ENCODE assay signal across 11 cellular contexts in genomic region chr9:131951905-131952304, GRCh38.
DNase-seq lines count a peak whose midpoint lies in the region; ATAC-seq and TF ChIP-seq lines count a peak whose summit lies in the region.
"Had no signal": no experiment of that assay in that cellular context is flagged by ENCODE, and none has a peak within 500 bp of the region (broad histone marks: within the 10 kb centered on the region; RNA-seq: fewer than 3 reads in every experiment).

No MANE protein-coding gene starts in this region.

- no peak overlapping the region for H3K4me3 Mint-ChIP-seq in GM23338
- H3K4me3 Mint-ChIP-seq: nephron progenitor cell; stimulated activated naive CD8-positive, alpha-beta T cell treated with anti-CD3 and anti-CD28 coated beads, Interleukin-15, Interleukin-2, amounts not matched to agents 100 ng/mL and 50 ng/mL, for 24 hours had no signal

- DNase-seq in GM23338 (ENCODE audit: low spot score) (no peak), cerebellum (ENCODE audit: low spot score) (peak; percentile 81), left ventricle myocardium superior (peak; percentile 65), smooth muscle cell of the brain vasculature (ENCODE audit: low read depth, low spot score) (peak; percentile 52), NCI-H1105 treated with DMSO at 0.1 percent for 48 hours (lab: John Stamatoyannopoulos, UW) (no peak)
- DNase-seq in stimulated activated naive CD8-positive, alpha-beta T cell treated with anti-CD3 and anti-CD28 coated beads, Interleukin-15, Interleukin-2, amounts not matched to agents 100 U/mL and 50 U/mL, for 24 hours, result no peak
- DNase-seq in stimulated activated CD4-positive, alpha-beta T cell treated with anti-CD3 and anti-CD28 coated beads, Interleukin-1b, Interleukin-23, amount 100 ng/mL, for 48 hours, result no peak
- DNase-seq: nephron progenitor cell; stimulated activated CD4-positive, alpha-beta T cell treated with anti-CD3 and anti-CD28 coated beads, Interleukin-2, amount 100 ng/mL, for 24 hours had no signal

- peaks cover 7% of the 10 kb centered on the region for H3K4me1 Mint-ChIP-seq in GM23338

- H3K9me3 Mint-ChIP-seq in GM23338, result no peaks in the 10 kb centered on the region
- H3K9me3 Mint-ChIP-seq: stimulated activated naive CD8-positive, alpha-beta T cell treated with anti-CD3 and anti-CD28 coated beads, Interleukin-15, Interleukin-2, amounts not matched to agents 100 ng/mL and 50 ng/mL, for 24 hours had no signal

- H3F3A ChIP-seq in GM23338 (replicated peaks; ENCODE audit: low read depth), result no peaks in the 10 kb centered on the region

- H3K79me2 ChIP-seq in GM23338 (replicated peaks; ENCODE audit: insufficient read depth), result 0 out of 2 replicates have a peak, but pooled peaks cover 5% of the 10 kb centered on the region

- H3K27ac Mint-ChIP-seq in GM23338, result no peak overlapping the region
- H3K27ac Mint-ChIP-seq: stimulated activated naive CD8-positive, alpha-beta T cell treated with anti-CD3 and anti-CD28 coated beads, Interleukin-15, Interleukin-2, amounts not matched to agents 100 ng/mL and 50 ng/mL, for 24 hours had no signal

- TF ChIP-seq CTCF in GM23338 (conservative IDR thresholded peaks at IDR 0.05; ENCODE audit: low read depth in 2 of 2), result no peak

- no peak overlapping the region for H3K27ac ChIP-seq in GM23338 (ENCODE audit: low read depth)

- H3K27me3 ChIP-seq in GM23338 (ENCODE audit: insufficient read depth), result no peaks in the 10 kb centered on the region

- peak; percentile 45 for ATAC-seq in GM23338
- ATAC-seq in left ventricle myocardium superior, result peak; percentile 96
- no peak for ATAC-seq in stimulated activated naive CD8-positive, alpha-beta T cell treated with anti-CD3 and anti-CD28 coated beads, Interleukin-15, Interleukin-2, amounts not matched to agents 100 U/mL and 50 U/mL, for 24 hours
- ATAC-seq in HG02588 (IDR thresholded peaks at IDR 0.05; ENCODE audit: unreplicated experiment), result no peak

- H3K4me1 ChIP-seq in GM23338 (ENCODE audit: insufficient read depth), result no peaks in the 10 kb centered on the region

- no peaks in the 10 kb centered on the region for H3K9me2 ChIP-seq in GM23338 (ENCODE audit: insufficient read depth)

- peaks cover 1% of the 10 kb centered on the region for H3K27me3 Mint-ChIP-seq in GM23338 (ENCODE audit: insufficient read depth, low read depth, poor library complexity)
- H3K27me3 Mint-ChIP-seq: stimulated activated naive CD8-positive, alpha-beta T cell treated with anti-CD3 and anti-CD28 coated beads, Interleukin-15, Interleukin-2, amounts not matched to agents 100 ng/mL and 50 ng/mL, for 24 hours had no signal

- no peaks in the 10 kb centered on the region for H3K36me3 Mint-ChIP-seq in GM23338 (ENCODE audit: low read depth)

- H3K4me3 ChIP-seq in GM23338, result no peak overlapping the region

- no peak overlapping the region for H2AFZ ChIP-seq in GM23338

- peaks cover 9% of the 10 kb centered on the region for H4K20me1 ChIP-seq in GM23338 (replicated peaks; ENCODE audit: insufficient read depth)

- H3K4me2 ChIP-seq in GM23338, result no peak overlapping the region

- intact Hi-C loops in left ventricle myocardium superior (cut with micrococcal nuclease), result no loop called here

- no peaks in the 10 kb centered on the region for H3K36me3 ChIP-seq in GM23338 (ENCODE audit: insufficient read depth)

TF ChIP-seq in GM23338, 12 proteins besides CTCF, POLR2A, EP300 and RAD21:
- TF ChIP-seq ETS1 (IDR thresholded peaks at IDR 0.05) (no peak), STAT1 (IDR thresholded peaks at IDR 0.05; ENCODE audit: unreplicated experiment) (no peak), NANOG (IDR thresholded peaks at IDR 0.05; ENCODE audit: borderline replicate concordance) (no peak), POLR2AphosphoS5 (IDR thresholded peaks at IDR 0.05; ENCODE audit: low read depth) (no peak), CREB1 (CRISPR knock-in tag; IDR thresholded peaks at IDR 0.05; ENCODE audit: low read depth) (no peak), EZH2phosphoT487 (IDR thresholded peaks at IDR 0.05; ENCODE audit: unreplicated experiment) (no peak), REST (IDR thresholded peaks at IDR 0.05; ENCODE audit: unreplicated experiment) (no peak), ZNF331 (CRISPR knock-in tag; IDR thresholded peaks at IDR 0.05; ENCODE audit: low read depth) (no peak), EZH2 (IDR thresholded peaks at IDR 0.05; ENCODE audit: low read depth, unreplicated experiment) (no peak), ZNF114 (CRISPR knock-in tag; IDR thresholded peaks at IDR 0.05) (no peak)

Comparison
In these comparisons a context has a peak if more than half of its experiments do, and no peak if none do; other contexts are left out.
1. ATAC-seq: peak in GM23338 (single experiment) and left ventricle myocardium superior (single experiment); none in stimulated activated naive CD8-positive, alpha-beta T cell treated with anti-CD3 and anti-CD28 coated beads, Interleukin-15, Interleukin-2, amounts not matched to agents 100 U/mL and 50 U/mL, for 24 hours (single experiment) and HG02588 (single experiment).
2. DNase-seq: peak in cerebellum (single experiment), left ventricle myocardium superior (single experiment) and smooth muscle cell of the brain vasculature (single experiment); none in GM23338 (single experiment), stimulated activated naive CD8-positive, alpha-beta T cell treated with anti-CD3 and anti-CD28 coated beads, Interleukin-15, Interleukin-2, amounts not matched to agents 100 U/mL and 50 U/mL, for 24 hours (single experiment), NCI-H1105 treated with DMSO at 0.1 percent for 48 hours (single experiment) and stimulated activated CD4-positive, alpha-beta T cell treated with anti-CD3 and anti-CD28 coated beads, Interleukin-1b, Interleukin-23, amount 100 ng/mL, for 48 hours (single experiment).